In genomic region chr16:11583889-11584565, GRCh38 we compare ENCODE assay signal across 8 cellular contexts. TPM values are rescaled to one million over a fixed set of nuclear protein-coding genes. Genes with fewer than 3 reads are reported as not detected.
A peak's percentile ranks its signal among the peaks of the same experiment; 100 is the strongest.
DNase-seq lines count a peak whose midpoint lies in the region; ATAC-seq and TF ChIP-seq lines count a peak whose summit lies in the region.

No MANE protein-coding gene starts in this region.

- DNase-seq in NCI-H2081 (lab: John Stamatoyannopoulos, UW) (peak; percentile 9 to 45), NCI-H2081 treated with DMSO at 0.1 percent for 48 hours (lab: John Stamatoyannopoulos, UW) (no peak), OCI-M1 (lab: John Stamatoyannopoulos, UW) (peak; percentile 33), fibroblast of villous mesenchyme (ENCODE audit: low read depth) (no peak), SK-N-DZ (ENCODE audit: low spot score) (no peak)

- H3K4me3 ChIP-seq in fibroblast of villous mesenchyme (ENCODE audit: low read depth, low read length) (peak overlapping the region; percentile 10), skin epidermis (peak overlapping the region; percentile 7 to 93 (median 74))

- ATAC-seq in GM18909 (IDR thresholded peaks at IDR 0.05; ENCODE audit: poor library complexity, unreplicated experiment) = no peak
- ATAC-seq in GM19397 (IDR thresholded peaks at IDR 0.05; ENCODE audit: unreplicated experiment) = no peak

- TF ChIP-seq CTCF in fibroblast of villous mesenchyme (IDR thresholded peaks at IDR 0.05; ENCODE audit: insufficient read depth, low read depth, low read length) = no peak

- peak overlapping the region in 19 of 21 experiments; percentile 10 to 99 (median 94) for H3K27ac ChIP-seq in skin epidermis

RNA-seq across cellular contexts. Expression of gene LITAF, which starts 2.7 kb away (rescaled TPM):
- total RNA-seq in fibroblast of villous mesenchyme = 45.7 and 96.7 TPM in 2 replicates
- polyA plus RNA-seq in SK-N-DZ (2014; cell fraction: cytosol; rRNA removed) = 0.60 and 0.96 TPM in 2 replicates
- 0.37 TPM in 1 of 2 replicates, not detected in the other for polyA plus RNA-seq in SK-N-DZ (2014; cell fraction: nucleus; rRNA removed)

Comparison
In these comparisons a context has a peak if more than half of its experiments do, and no peak if none do; other contexts are left out.
1. DNase-seq: peak in NCI-H2081 (2 of 2) and OCI-M1 (single experiment); none in NCI-H2081 treated with DMSO at 0.1 percent for 48 hours (single experiment), fibroblast of villous mesenchyme (single experiment) and SK-N-DZ (single experiment).